In genomic region chr6:1605822-1606532, GRCh38 we compare ENCODE assay signal across 1 cellular context.
TF ChIP-seq lines count a peak whose summit lies in the region.

No MANE protein-coding gene starts in this region.

TF ChIP-seq in GM12878, 131 proteins besides CTCF, POLR2A, EP300 and RAD21 (continued from another document):
- TF ChIP-seq ZBTB40 (IDR thresholded peaks at IDR 0.05; ENCODE audit: borderline replicate concordance) (no peak), PAX8 (IDR thresholded peaks at IDR 0.05) (no peak), RELB (IDR thresholded peaks at IDR 0.05; ENCODE audit: low read depth) (no peak), ZZZ3 (IDR thresholded peaks at IDR 0.05; ENCODE audit: control insufficient read depth, insufficient read length, low read depth) (no peak), CHD2 (IDR thresholded peaks at IDR 0.05; ENCODE audit: borderline replicate concordance, low read depth, low read length) (no peak)
